Comparison of ENCODE assay signal across 16 cellular contexts in genomic region chr12:117087808-117088207, GRCh38. TPM values are rescaled to one million over a fixed set of nuclear protein-coding genes. Genes with fewer than 3 reads are reported as not detected.
A peak's percentile ranks its signal among the peaks of the same experiment; 100 is the strongest.
DNase-seq lines count a peak whose midpoint lies in the region; ATAC-seq and TF ChIP-seq lines count a peak whose summit lies in the region.
"Had no signal": no experiment of that assay in that cellular context is flagged by ENCODE, and none has a peak within 500 bp of the region (broad histone marks: within the 10 kb centered on the region; RNA-seq: fewer than 3 reads in every experiment).

No MANE protein-coding gene starts in this region.

- H3K27me3 ChIP-seq in breast epithelium (no peaks in the 10 kb centered on the region), mammary epithelial cell (ENCODE audit: insufficient read depth, low read length) (peaks cover 16% of the 10 kb centered on the region)

- in situ Hi-C loops in mammary epithelial cell (cut with MboI; ENCODE audit: low sequenced_read_pairs in 2 of 2) = no loop called here

- H3K4me3 Mint-ChIP-seq in activated CD4-positive, alpha-beta T cell treated with anti-CD3 and anti-CD28 coated beads for 36 hours = no peak overlapping the region
- H3K4me3 Mint-ChIP-seq: CD14-positive monocyte; CD8-positive, alpha-beta T cell had no signal

- H3K27ac ChIP-seq in breast epithelium (peak overlapping the region; percentile 22 to 62), mammary epithelial cell (ENCODE audit: insufficient read depth, low read depth, low read length) (no peak overlapping the region), VCaP (peak overlapping the region; percentile 96), caudate nucleus (ENCODE audit: low read depth, low read length) (peak overlapping the region; percentile 82)
- H3K27ac ChIP-seq: 22Rv1 had no signal

- H3K4me1 Mint-ChIP-seq in activated CD4-positive, alpha-beta T cell treated with anti-CD3 and anti-CD28 coated beads for 36 hours = no peaks in the 10 kb centered on the region

- H3K4me3 ChIP-seq in breast epithelium = no peak overlapping the region
- H3K4me3 ChIP-seq in mammary epithelial cell (replicated peaks in 1 of 3; ENCODE audit: insufficient read depth in 1 of 3, low read depth in 2 of 3, low read length in 3 of 3) = no peak overlapping the region

- H3K4me1 ChIP-seq in breast epithelium = peaks cover 0 to 18% of the 10 kb centered on the region in 2 donors
- no peaks in the 10 kb centered on the region for H3K4me1 ChIP-seq in mammary epithelial cell (ENCODE audit: insufficient read depth, low read length)

- H3K4me2 ChIP-seq in mammary epithelial cell (ENCODE audit: insufficient read depth, low read depth, low read length) = no peak overlapping the region

- DNase-seq in breast epithelium (ENCODE audit: low spot score in 2 of 2) = no peak
- DNase-seq in mammary epithelial cell = no peak
- no peak for DNase-seq in caudate nucleus (lab: John Stamatoyannopoulos, UW)
- peak; percentile 2 for DNase-seq in posterior vena cava (ENCODE audit: low spot score)
- DNase-seq in NCI-H1092 (lab: John Stamatoyannopoulos, UW) = no peak
- no peak for DNase-seq in NCI-H2107 treated with DMSO at 0.1 percent for 48 hours (lab: John Stamatoyannopoulos, UW; ENCODE audit: unreplicated experiment)
- DNase-seq in activated CD4-positive, alpha-beta T cell treated with anti-CD3 and anti-CD28 coated beads for 36 hours = no peak
- DNase-seq: CD8-positive, alpha-beta T cell; COR-L47; DND-41; GDM1 had no signal

- H2AFZ ChIP-seq in mammary epithelial cell (ENCODE audit: low read depth, low read length) = no peak overlapping the region

- H3K9me3 ChIP-seq in breast epithelium = peaks cover 0 to 4% of the 10 kb centered on the region in 2 donors
- H3K9me3 ChIP-seq in mammary epithelial cell (replicated peaks; ENCODE audit: insufficient read depth, low read length) = no peaks in the 10 kb centered on the region

- TF ChIP-seq POLR2A in breast epithelium (IDR thresholded peaks at IDR 0.05) = no peak

- dilution Hi-C loops in mammary epithelial cell (cut with HindIII; ENCODE audit: low sequenced_read_pairs) = no loop called here

- H3K9me3 Mint-ChIP-seq in activated CD4-positive, alpha-beta T cell treated with anti-CD3 and anti-CD28 coated beads for 36 hours (ENCODE audit: low read depth) = peaks cover 7% of the 10 kb centered on the region

- no peaks in the 10 kb centered on the region for H3K79me2 ChIP-seq in mammary epithelial cell (ENCODE audit: insufficient read depth, low read length)

- no peaks in the 10 kb centered on the region for H3K36me3 ChIP-seq in breast epithelium
- no peaks in the 10 kb centered on the region for H3K36me3 ChIP-seq in mammary epithelial cell (ENCODE audit: insufficient read depth, low read length)

- H3K27ac Mint-ChIP-seq in activated CD4-positive, alpha-beta T cell treated with anti-CD3 and anti-CD28 coated beads for 36 hours = no peak overlapping the region
- H3K27ac Mint-ChIP-seq: CD14-positive monocyte; CD8-positive, alpha-beta T cell had no signal

- H3K36me3 Mint-ChIP-seq in activated CD4-positive, alpha-beta T cell treated with anti-CD3 and anti-CD28 coated beads for 36 hours (ENCODE audit: low read depth) = peaks cover 15% of the 10 kb centered on the region
- H3K36me3 Mint-ChIP-seq: CD8-positive, alpha-beta T cell had no signal

- CTCF ChIA-PET in mammary epithelial cell (lab: Charles Lee; ENCODE audit: low non-redundant PET) = interaction anchor here (0.7 kb wide), 1 partner anchor 328 kb away, joined by 3 read pairs; no protein-coding TSS in a partner anchor
- CTCF ChIA-PET in activated CD4-positive, alpha-beta T cell treated with anti-CD3 and anti-CD28 coated beads for 36 hours (lab: Charles Lee) = no interaction called here

- H3K27me3 Mint-ChIP-seq in activated CD4-positive, alpha-beta T cell treated with anti-CD3 and anti-CD28 coated beads for 36 hours = no peaks in the 10 kb centered on the region

- no peak for TF ChIP-seq CTCF in breast epithelium (IDR thresholded peaks at IDR 0.05)
- no peak for TF ChIP-seq CTCF in mammary epithelial cell (conservative IDR thresholded peaks at IDR 0.05 in 1 of 2, IDR thresholded peaks at IDR 0.05 in 1 of 2; ENCODE audit: extremely low read depth in 1 of 2, insufficient read depth in 1 of 2, low read depth in 1 of 2, low read length in 2 of 2)
- no peak for TF ChIP-seq CTCF in VCaP (conservative IDR thresholded peaks at IDR 0.05)

- no peak for ATAC-seq in activated CD4-positive, alpha-beta T cell treated with anti-CD3 and anti-CD28 coated beads for 36 hours
- ATAC-seq: CD8-positive, alpha-beta T cell; HCT116 had no signal

- POLR2A ChIA-PET in activated CD4-positive, alpha-beta T cell treated with anti-CD3 and anti-CD28 coated beads for 36 hours (lab: Charles Lee) = no interaction called here

- BruUV-seq in mammary epithelial cell (replicated peaks; lab: Mats Ljungman, UMichigan) = no TSS peak

- H4K20me1 ChIP-seq in mammary epithelial cell (ENCODE audit: insufficient read depth, low read length) = no peaks in the 10 kb centered on the region

- H3K9ac ChIP-seq in mammary epithelial cell (ENCODE audit: insufficient read depth, low read length) = no peak overlapping the region

- intact Hi-C loops in breast epithelium (cut with DNase I; ENCODE audit: low total_unique reads) (no loop called here), mammary epithelial cell (cut with micrococcal nuclease) (no loop called here), posterior vena cava (cut with DNase I) (no loop called here)
- intact Hi-C loops in activated CD4-positive, alpha-beta T cell treated with anti-CD3 and anti-CD28 coated beads for 36 hours (cut with DNase I, micrococcal nuclease) = no loop called here

- WGBS in mammary epithelial cell (ENCODE audit: low coverage, missing lambda C conversion rate) = 51% methylated on average over 2 of the region's 3 CpGs

RNA-seq across cellular contexts. Expression of gene TESC, which starts 11.4 kb away (rescaled TPM):
- total RNA-seq in breast epithelium (10 to 100 TPM in 1 of 3 donors, 1 to 10 TPM in 2; 3.8 to 45.1 (median 7.2) TPM), mammary epithelial cell (under 1 TPM in 1 of 2 donors, not detected in 1; 0.33 TPM), posterior vena cava (1 to 10 TPM; 3.0 to 5.8 TPM)
- polyA plus RNA-seq in mammary epithelial cell = not detected
- polyA minus RNA-seq in mammary epithelial cell = not detected
- 10 to 100 TPM; 28.9 to 30.2 TPM for total RNA-seq in activated CD4-positive, alpha-beta T cell treated with anti-CD3 and anti-CD28 coated beads for 36 hours
- total RNA-seq: A673 had no signal
